ENCODE assay signal across 8 cellular contexts in the genomic region with DNA sequence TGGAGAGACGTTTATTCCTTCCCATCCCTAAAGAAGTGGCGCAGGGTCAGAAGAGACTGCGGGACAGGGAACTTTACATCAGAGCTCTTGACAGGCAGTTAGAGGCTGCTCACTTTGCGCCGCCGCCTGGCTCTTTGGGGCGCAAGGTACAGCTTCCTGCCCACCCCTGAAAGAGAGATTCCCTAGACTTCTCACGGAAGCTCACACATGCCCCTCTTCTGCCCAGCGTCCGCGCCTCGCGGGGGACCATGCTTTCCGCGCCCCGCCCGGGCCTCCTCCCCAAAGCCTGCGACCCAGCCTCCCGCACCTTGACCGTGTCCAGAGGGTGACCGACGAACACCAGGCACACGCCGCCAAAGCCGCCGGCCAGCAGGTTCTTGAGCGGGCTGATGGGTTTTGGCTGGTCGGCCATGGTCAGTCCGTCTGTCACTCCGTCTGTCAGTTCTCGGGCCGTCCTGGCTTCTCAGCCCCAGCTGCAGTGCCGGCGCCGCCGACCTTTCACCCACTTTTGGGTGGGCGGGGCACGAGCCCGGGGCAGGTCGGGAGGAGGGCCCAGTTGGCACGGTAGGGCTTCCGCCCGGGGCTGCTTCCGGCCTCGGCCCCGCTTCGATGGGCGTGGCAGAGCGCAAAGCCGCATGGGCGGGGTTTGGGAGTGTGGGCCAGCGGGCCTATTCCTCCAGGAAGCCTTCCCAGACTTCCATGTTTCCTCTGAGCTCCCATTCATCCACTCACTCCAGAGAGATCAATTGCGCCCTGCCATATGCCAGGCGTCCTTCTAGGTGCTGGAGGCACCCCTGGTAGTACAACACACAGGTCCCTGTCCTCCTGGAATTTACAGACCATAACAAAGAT. TPM values are rescaled to one million over a fixed set of nuclear protein-coding genes. Genes with fewer than 3 reads are reported as not detected.
DNase-seq lines count a peak whose midpoint lies in the region; ATAC-seq and TF ChIP-seq lines count a peak whose summit lies in the region.

SLC25A20 (minus strand) TSS at position 500 of the 852 bp plus-strand sequence; CDS start at position 412, 88 bp downstream.

- TF ChIP-seq CTCF in AG10803 (conservative IDR thresholded peaks at IDR 0.05; ENCODE audit: low read length) (no peak), lower leg skin (IDR thresholded peaks at IDR 0.05) (no peak)

- no peaks in the 10 kb centered on the region for H3K9me3 ChIP-seq in duodenal mucosa (ENCODE audit: control insufficient read depth in 1 of 2, low read length in 2 of 2)

- peaks cover 15 to 22% of the 10 kb centered on the region in 2 donors for H3K4me1 ChIP-seq in duodenal mucosa (ENCODE audit: control insufficient read depth in 1 of 2, insufficient read depth in 2 of 2, low read length in 2 of 2)

- no peak for TF ChIP-seq POLR2A in lower leg skin (IDR thresholded peaks at IDR 0.05)

- DNase-seq in AG10803 (ENCODE audit: low read depth): peak; percentile 84
- peak; percentile 83 for DNase-seq in NCI-H748 (lab: John Stamatoyannopoulos, UW; ENCODE audit: unreplicated experiment)
- DNase-seq in activated CD4-positive, alpha-beta T cell treated with anti-CD3 and anti-CD28 coated beads, Interleukin-2, amount 50 U/mL, for 48 hours: peak; percentile 93 to 94
- peak; percentile 84 to 98 for DNase-seq in lower leg skin (ENCODE audit: low spot score in 2 of 2)
- DNase-seq in stimulated activated CD4-positive, alpha-beta T cell treated with anti-CD3 and anti-CD28 coated beads, Interleukin-4, amount 100 ng/mL, for 4 hours: peak; percentile 89 to 90

- H3K27ac ChIP-seq in duodenal mucosa (ENCODE audit: low read depth, low read length): peak within 1 kb of the TSS; percentile 56

- no peaks in the 10 kb centered on the region for H3K36me3 ChIP-seq in duodenal mucosa (ENCODE audit: control insufficient read depth in 1 of 2, insufficient read depth in 2 of 2, low read length in 2 of 2)

- intact Hi-C loops in lower leg skin (cut with DNase I; ENCODE audit: low total_unique reads): no loop called here

- peak within 1 kb of the TSS; percentile 88 for H3K4me3 ChIP-seq in AG10803 (ENCODE audit: low read length)
- H3K4me3 ChIP-seq in duodenal mucosa (ENCODE audit: low read depth in 1 of 2, low read length in 2 of 2): peak within 1 kb of the TSS; percentile 85 to 94
- H3K4me3 ChIP-seq in lower leg skin (ENCODE audit: low read depth, poor library complexity, severe bottlenecking): peak within 1 kb of the TSS; percentile 46

- H3K9ac ChIP-seq in duodenal mucosa (ENCODE audit: low read depth in 1 of 2, low read length in 2 of 2): peak within 1 kb of the TSS; percentile 83 to 87

- 3 to 4% methylated on average over 40 to 52 of the region's 54 CpGs for WGBS in lower leg skin, 2 donors

- H3K27me3 ChIP-seq in duodenal mucosa (ENCODE audit: control insufficient read depth in 1 of 2, insufficient read depth in 2 of 2, low read length in 2 of 2): no peaks in the 10 kb centered on the region

- ATAC-seq in GM18909 (IDR thresholded peaks at IDR 0.05; ENCODE audit: poor library complexity, unreplicated experiment) (peak; percentile 94), HG03159 (IDR thresholded peaks at IDR 0.05; ENCODE audit: unreplicated experiment) (peak; percentile 90)

RNA-seq across cellular contexts. Expression of gene SLC25A20, which starts in this region (rescaled TPM):
- total RNA-seq in lower leg skin: 10 to 100 TPM; 11.4 to 46.3 (median 20.4) TPM

Comparison
In these comparisons a context has a peak if more than half of its experiments do, and no peak if none do; other contexts are left out.
1. Peak in every context shown above with its lines: DNase-seq, ATAC-seq, H3K4me3 ChIP-seq and H3K27ac ChIP-seq.